In the genomic region with DNA sequence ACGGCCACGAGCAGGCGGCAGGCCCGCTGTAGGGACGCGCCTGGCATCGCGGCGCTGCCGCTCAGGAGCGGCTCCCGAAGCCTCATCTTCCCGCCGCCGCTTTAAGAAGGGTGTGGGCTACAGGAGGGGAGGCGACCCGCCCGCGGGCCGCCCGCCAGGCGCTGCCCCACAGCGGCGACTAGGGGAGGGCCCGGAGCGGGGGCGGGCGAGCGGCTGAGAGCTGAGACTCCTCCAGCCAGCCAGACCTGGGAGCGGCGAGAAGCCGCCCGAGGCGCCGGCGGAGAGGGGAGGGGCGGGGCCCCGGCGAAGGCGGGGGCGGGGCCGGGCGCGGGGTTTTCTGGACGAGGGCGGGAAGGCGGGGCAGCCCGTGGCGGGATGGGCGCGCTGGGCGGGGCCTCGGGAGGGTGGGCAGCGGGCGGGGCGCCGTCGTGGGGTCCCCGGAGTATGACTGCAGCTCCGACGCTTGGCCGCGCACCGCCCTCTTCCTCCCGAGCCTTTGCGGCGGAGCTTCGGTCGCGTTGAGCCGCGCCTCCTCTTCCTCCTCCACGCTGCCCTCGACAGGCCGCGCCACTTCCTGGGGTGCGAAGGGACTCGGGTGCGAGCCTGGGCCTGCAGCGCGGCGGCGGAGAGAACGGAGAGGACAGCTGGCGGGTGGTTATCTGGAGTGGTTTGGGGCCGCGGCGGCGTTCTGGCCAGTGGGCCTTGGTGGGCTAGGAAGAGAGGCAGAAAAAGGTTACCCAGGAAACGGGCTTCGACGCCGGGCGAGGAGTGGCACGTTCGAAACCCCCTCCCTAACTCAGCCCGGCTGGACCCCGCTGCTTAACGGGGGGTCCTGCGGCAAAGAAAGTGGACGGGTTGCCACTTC, we compare ENCODE assay signal across 8 cellular contexts. TPM values are rescaled to one million over a fixed set of nuclear protein-coding genes. Genes with fewer than 3 reads are reported as not detected.
DNase-seq lines count a peak whose midpoint lies in the region; ATAC-seq and TF ChIP-seq lines count a peak whose summit lies in the region.

TSS of gene B4GALT1 (minus strand) at position 253 of the 865 bp plus-strand sequence. CDS start at position 86, 167 bp downstream.

- no peaks in the 10 kb centered on the region for H3K9me3 ChIP-seq in SK-N-SH
- no peaks in the 10 kb centered on the region for H3K9me3 ChIP-seq in gastroesophageal sphincter

- TF ChIP-seq RAD21 in SK-N-SH (IDR thresholded peaks at IDR 0.05; ENCODE audit: low read length): no peak

- TF ChIP-seq EP300 in SK-N-SH (IDR thresholded peaks at IDR 0.05; ENCODE audit: borderline replicate concordance in 1 of 2, low read depth in 1 of 2, low read length in 1 of 2): 0 out of 4 replicates have a peak, but pooled peaks of 1 of the 2 experiments have one; percentile 11
- TF ChIP-seq EP300 in gastroesophageal sphincter (IDR thresholded peaks at IDR 0.05): no peak

- peak within 1 kb of the TSS; percentile 97 for H3K27ac Mint-ChIP-seq in activated naive CD4-positive, alpha-beta T cell treated with anti-CD3 and anti-CD28 coated beads, Interleukin-2, amount 10 ng/mL, durations not matched to agents 7 days and 5 days

- DNase-seq in GM04504 (ENCODE audit: low read depth): peak; percentile 90
- peak; percentile 90 for DNase-seq in HEK293T (ENCODE audit: extremely low spot score)
- DNase-seq in MV-4-11 (lab: John Stamatoyannopoulos, UW): peak; percentile 92
- peak; percentile 98 for DNase-seq in SK-N-SH
- peak; percentile 97 for DNase-seq in activated naive CD4-positive, alpha-beta T cell treated with anti-CD3 and anti-CD28 coated beads, Interleukin-2, amount 10 ng/mL, durations not matched to agents 7 days and 5 days
- peak in 53 of 56 donors; percentile 28 to 89 (median 75) for DNase-seq in nucleus accumbens (lab: John Stamatoyannopoulos, UW)
- DNase-seq in substantia nigra (lab: John Stamatoyannopoulos, UW): peak in 47 of 49 donors; percentile 32 to 95 (median 72)

- peak within 1 kb of the TSS; percentile 88 for H2AFZ ChIP-seq in SK-N-SH (ENCODE audit: low read depth)

- H3F3A ChIP-seq in SK-N-SH (replicated peaks; ENCODE audit: insufficient read depth): peaks cover 13% of the 10 kb centered on the region

- peak within 1 kb of the TSS; percentile 65 to 82 for H3K27ac ChIP-seq in SK-N-SH (ENCODE audit: low read depth in 2 of 2, low read length in 1 of 2)
- peak within 1 kb of the TSS; percentile 74 to 97 (median 92) for H3K27ac ChIP-seq in gastroesophageal sphincter
- peak within 1 kb of the TSS; percentile 74 for H3K27ac ChIP-seq in substantia nigra (ENCODE audit: low read depth, low read length, poor library complexity, severe bottlenecking)

- H3K4me1 Mint-ChIP-seq in activated naive CD4-positive, alpha-beta T cell treated with anti-CD3 and anti-CD28 coated beads, Interleukin-2, amount 10 ng/mL, durations not matched to agents 7 days and 5 days: peaks cover 70% of the 10 kb centered on the region

- no peaks in the 10 kb centered on the region for H4K20me1 ChIP-seq in SK-N-SH (ENCODE audit: insufficient read depth)

- no peaks in the 10 kb centered on the region for H3K27me3 Mint-ChIP-seq in activated naive CD4-positive, alpha-beta T cell treated with anti-CD3 and anti-CD28 coated beads, Interleukin-2, amount 10 ng/mL, durations not matched to agents 7 days and 5 days

- peaks cover 32 to 47% of the 10 kb centered on the region in 2 experiments for H3K4me1 ChIP-seq in SK-N-SH (ENCODE audit: control insufficient read depth in 1 of 2, insufficient read depth in 2 of 2, low read depth in 1 of 2, low read length in 1 of 2)
- H3K4me1 ChIP-seq in gastroesophageal sphincter: peaks cover 2 to 51% (median 29%) of the 10 kb centered on the region in 3 donors

- peak; percentile 81 to 90 for TF ChIP-seq POLR2A in gastroesophageal sphincter (IDR thresholded peaks at IDR 0.05)

- TF ChIP-seq CTCF in SK-N-SH (IDR thresholded peaks at IDR 0.05): no peak
- TF ChIP-seq CTCF in gastroesophageal sphincter (IDR thresholded peaks at IDR 0.05): peak in 2 of 4 experiments; percentile 13 to 29

- peak within 1 kb of the TSS; percentile 98 for H3K4me2 ChIP-seq in SK-N-SH

- peaks cover 46% of the 10 kb centered on the region for H3K79me2 ChIP-seq in SK-N-SH (ENCODE audit: insufficient read depth)

- CTCF ChIA-PET in HEK293T (lab: Yijun Ruan, JAX) (no interaction called here), SK-N-SH (lab: Yijun Ruan, JAX) (interaction anchor here (0.5 to 1.2 kb wide), 5 partner anchors 12 to 208 kb away, joined by 3 to 4 read pairs (median 3); partner anchors contain the start of gene SMU1)
- CTCF ChIA-PET in activated naive CD4-positive, alpha-beta T cell treated with anti-CD3 and anti-CD28 coated beads, Interleukin-2, amount 10 ng/mL, durations not matched to agents 7 days and 5 days (lab: Charles Lee): interaction anchor here (0.7 to 5.2 kb wide), 6 partner anchors 8 to 91 kb away, joined by 3 to 38 read pairs (median 5); partner anchors contain the start of gene SMU1

- peak within 1 kb of the TSS; percentile 71 to 92 for H3K4me3 ChIP-seq in SK-N-SH (ENCODE audit: low read depth in 2 of 2, low read length in 1 of 2)
- peak within 1 kb of the TSS; percentile 73 to 95 for H3K4me3 ChIP-seq in gastroesophageal sphincter

- H3K36me3 ChIP-seq in SK-N-SH (replicated peaks in 1 of 2; ENCODE audit: control insufficient read depth in 1 of 2, insufficient read depth in 2 of 2, low read length in 1 of 2) (no peaks in the 10 kb centered on the region), gastroesophageal sphincter (no peaks in the 10 kb centered on the region)

- H3K9me3 Mint-ChIP-seq in activated naive CD4-positive, alpha-beta T cell treated with anti-CD3 and anti-CD28 coated beads, Interleukin-2, amount 10 ng/mL, durations not matched to agents 7 days and 5 days: no peaks in the 10 kb centered on the region

- H3K9me2 ChIP-seq in SK-N-SH: no peaks in the 10 kb centered on the region

- peaks cover 24% of the 10 kb centered on the region for H3K36me3 Mint-ChIP-seq in activated naive CD4-positive, alpha-beta T cell treated with anti-CD3 and anti-CD28 coated beads, Interleukin-2, amount 10 ng/mL, durations not matched to agents 7 days and 5 days

- peak; percentile 89 for ATAC-seq in gastroesophageal sphincter

- WGBS in SK-N-SH (ENCODE audit: low lambda C conversion rate): 13% methylated on average over 24 of the region's 101 CpGs
- 0% methylated on average over 5 to 11 of the region's 101 CpGs for WGBS in gastroesophageal sphincter (ENCODE audit: low coverage in 1 of 2), 2 donors

- peak within 1 kb of the TSS; percentile 92 for H3K4me3 Mint-ChIP-seq in activated naive CD4-positive, alpha-beta T cell treated with anti-CD3 and anti-CD28 coated beads, Interleukin-2, amount 10 ng/mL, durations not matched to agents 7 days and 5 days

- H3K9ac ChIP-seq in SK-N-SH: peak within 1 kb of the TSS; percentile 94

- H3K27me3 ChIP-seq in SK-N-SH (ENCODE audit: insufficient read depth) (no peaks in the 10 kb centered on the region), gastroesophageal sphincter (no peaks in the 10 kb centered on the region)

- POLR2A ChIA-PET in HEK293T (lab: Yijun Ruan, JAX): interaction anchor here (0.6 to 2.8 kb wide), 8 partner anchors 16 to 123 kb away, joined by 3 to 14 read pairs (median 3); no protein-coding TSS in a partner anchor
- POLR2A ChIA-PET in SK-N-SH (lab: Yijun Ruan, JAX): interaction anchor here (1.0 to 1.2 kb wide), 2 partner anchors 91 to 142 kb away, joined by 3 to 5 read pairs; partner anchors contain the start of genes DNAJA1 and SMU1

TF ChIP-seq in HEK293T, 16 proteins besides CTCF, POLR2A, EP300 and RAD21:
- TF ChIP-seq ELF4 (IDR thresholded peaks at IDR 0.05): peak; percentile 28; the same call in 1 of the 2 replicates
- peak; percentile 86 for TF ChIP-seq L3MBTL2 (conservative IDR thresholded peaks at IDR 0.05)
- TF ChIP-seq FOXK2 (IDR thresholded peaks at IDR 0.05): no peak

TF ChIP-seq in SK-N-SH, 30 proteins besides CTCF, POLR2A, EP300 and RAD21 (continues in another document):
- no peak for TF ChIP-seq REST (IDR thresholded peaks at IDR 0.05; ENCODE audit: low read depth, low read length)
- no peak for TF ChIP-seq MEF2A (IDR thresholded peaks at IDR 0.05; ENCODE audit: borderline replicate concordance, low read depth)
- no peak for TF ChIP-seq FOXJ3 (CRISPR knock-in tag; IDR thresholded peaks at IDR 0.05)
- TF ChIP-seq, protein P1, sequence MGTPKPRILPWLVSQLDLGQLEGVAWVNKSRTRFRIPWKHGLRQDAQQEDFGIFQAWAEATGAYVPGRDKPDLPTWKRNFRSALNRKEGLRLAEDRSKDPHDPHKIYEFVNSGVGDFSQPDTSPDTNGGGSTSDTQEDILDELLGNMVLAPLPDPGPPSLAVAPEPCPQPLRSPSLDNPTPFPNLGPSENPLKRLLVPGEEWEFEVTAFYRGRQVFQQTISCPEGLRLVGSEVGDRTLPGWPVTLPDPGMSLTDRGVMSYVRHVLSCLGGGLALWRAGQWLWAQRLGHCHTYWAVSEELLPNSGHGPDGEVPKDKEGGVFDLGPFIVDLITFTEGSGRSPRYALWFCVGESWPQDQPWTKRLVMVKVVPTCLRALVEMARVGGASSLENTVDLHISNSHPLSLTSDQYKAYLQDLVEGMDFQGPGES (IDR thresholded peaks at IDR 0.05; ENCODE audit: low read depth, low read length): no peak

RNA-seq across cellular contexts. Expression of gene B4GALT1, which starts in this region (rescaled TPM):
- 36.2 and 36.3 TPM in 2 replicates for polyA plus RNA-seq in SK-N-SH (2012; rRNA removed)
- 31.2 and 34.8 TPM in 2 replicates for polyA plus RNA-seq in SK-N-SH (2012; cell fraction: cytosol; rRNA removed)
- polyA plus RNA-seq in SK-N-SH (2012; cell fraction: nucleus; rRNA removed): 16.2 and 21.7 TPM in 2 replicates
- total RNA-seq in gastroesophageal sphincter: 10 to 100 TPM; 22.9 to 43.3 (median 31.0) TPM

Comparison
In these comparisons a context has a peak if more than half of its experiments do, and no peak if none do; other contexts are left out.
1. Peak in every context shown above with its lines: DNase-seq, ATAC-seq, H3K4me3 ChIP-seq and H3K27ac ChIP-seq.